Comparison of ENCODE assay signal across 1 cellular context in the genomic region with DNA sequence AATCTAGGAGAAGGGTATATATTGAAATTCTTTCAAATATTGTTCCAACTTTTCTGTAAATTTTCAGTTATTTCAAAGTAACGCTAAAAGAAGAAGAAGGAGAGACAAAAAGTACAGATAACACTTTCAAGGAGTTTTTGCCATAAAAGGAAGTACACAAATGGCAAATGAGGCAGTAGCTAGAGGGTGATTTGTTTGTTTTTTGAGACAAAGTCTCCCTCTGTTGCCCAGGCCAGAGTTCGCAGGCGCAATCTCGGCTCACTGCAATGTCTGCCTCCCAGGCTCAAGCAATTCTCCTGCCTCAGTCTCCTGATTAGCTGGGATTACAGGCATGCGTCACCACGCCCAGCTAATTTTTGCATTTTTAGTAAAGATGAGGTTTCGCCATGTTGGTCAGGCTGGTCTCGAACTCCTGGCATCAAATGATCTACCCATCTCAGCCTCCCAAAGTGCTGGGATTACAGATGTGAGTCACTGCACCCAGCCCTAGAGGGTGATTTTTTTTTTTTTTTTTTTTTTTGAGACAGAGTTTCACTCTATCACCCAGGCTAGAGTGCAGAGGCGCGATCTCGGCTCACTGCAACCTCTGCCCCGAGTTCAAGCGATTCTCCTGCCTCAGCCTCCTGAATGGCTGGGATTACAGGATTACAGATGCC. TPM values are rescaled to one million over a fixed set of nuclear protein-coding genes. Genes with fewer than 3 reads are reported as not detected.
"Had no signal": no experiment of that assay in that cellular context is flagged by ENCODE, and none has a peak within 500 bp of the region (broad histone marks: within the 10 kb centered on the region; RNA-seq: fewer than 3 reads in every experiment).

No MANE protein-coding gene starts in this region.

RNA-seq across cellular contexts. Expression of a gene that starts 40.1 kb away (rescaled TPM):
- total RNA-seq: dermis blood vessel endothelial cell had no signal
